18 cellular contexts compared by ENCODE assay signal in the genomic region with DNA sequence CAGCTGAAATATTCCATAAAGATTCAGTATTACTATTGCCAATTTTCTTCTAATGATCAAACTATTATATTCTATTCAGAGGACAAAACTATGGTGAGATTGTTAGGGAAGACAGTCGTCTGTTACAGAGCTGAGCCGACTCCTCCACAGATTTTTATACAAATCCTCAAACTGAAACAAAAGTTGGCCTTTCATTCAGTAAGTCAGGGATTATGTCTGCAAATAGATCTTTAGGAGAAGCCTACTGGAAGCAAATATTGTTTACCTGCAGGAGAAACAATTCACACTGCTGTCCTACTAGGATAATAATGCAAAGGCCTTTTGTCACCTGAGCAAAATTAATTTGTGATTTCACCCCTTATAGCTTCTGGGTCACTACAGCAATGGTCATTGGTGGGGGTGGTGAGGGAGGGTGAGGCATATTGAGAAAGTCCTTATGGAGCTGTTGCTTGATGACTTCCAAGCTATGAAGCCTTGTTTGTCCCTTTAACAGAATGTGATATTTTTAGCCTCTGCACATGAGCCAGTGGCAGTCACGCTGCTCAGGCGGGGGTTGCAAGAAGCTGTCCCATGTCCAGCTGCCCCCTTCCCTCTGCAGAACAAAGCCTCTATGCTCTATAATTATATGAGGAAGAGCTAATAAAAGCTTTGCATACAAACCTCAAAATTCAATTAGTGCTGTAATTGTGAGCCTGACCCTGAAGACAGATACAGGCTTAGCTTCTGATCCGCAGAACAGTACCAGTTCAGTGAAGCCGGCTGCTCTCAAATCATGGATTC.
DNase-seq lines count a peak whose midpoint lies in the region; ATAC-seq, FAIRE-seq and TF ChIP-seq lines count a peak whose summit lies in the region.
"Had no signal": no experiment of that assay in that cellular context is flagged by ENCODE, and none has a peak within 500 bp of the region (broad histone marks: within the 10 kb centered on the region; RNA-seq: fewer than 3 reads in every experiment).

No MANE protein-coding gene starts in this region.

- WGBS in heart right ventricle, 2 donors: 35 to 44% methylated on average over 6 of the region's 6 CpGs

- H3K27ac ChIP-seq in caudate nucleus (ENCODE audit: low read depth, low read length): peak overlapping the region; percentile 37
- peak overlapping the region in 9 of 10 donors; percentile 45 to 80 (median 67) for H3K27ac ChIP-seq in heart right ventricle
- H3K27ac ChIP-seq in effector memory CD4-positive, alpha-beta T cell (ENCODE audit: insufficient read depth, low read length, poor library complexity, severe bottlenecking): no peak overlapping the region
- H3K27ac ChIP-seq: ovary, stomach had no signal

- intact Hi-C loops in heart right ventricle (cut with DNase I): no loop called here
- intact Hi-C loops in posterior cingulate gyrus (cut with DNase I): no loop called here

- ATAC-seq in heart right ventricle: peak; percentile 68 to 91 (median 80)
- no peak for ATAC-seq in HG02763 (IDR thresholded peaks at IDR 0.05; ENCODE audit: unreplicated experiment)
- ATAC-seq: mucosa of descending colon had no signal

- no peaks in the 10 kb centered on the region for H3K36me3 ChIP-seq in heart right ventricle
- H3K36me3 ChIP-seq in effector memory CD4-positive, alpha-beta T cell (ENCODE audit: control insufficient read depth, insufficient read depth, low read length): no peaks in the 10 kb centered on the region
- H3K36me3 ChIP-seq: ovary, stomach had no signal

- no peak for TF ChIP-seq CTCF in D721Med (IDR thresholded peaks at IDR 0.05; ENCODE audit: insufficient read depth, missing control alignments)
- TF ChIP-seq CTCF in heart right ventricle (IDR thresholded peaks at IDR 0.05): no peak

- peak; percentile 58 for FAIRE-seq in D721Med (lab: Jason Lieb, UNC)
- FAIRE-seq: keratinocyte had no signal

- peaks cover 7 to 41% (median 27%) of the 10 kb centered on the region in 9 donors for H3K4me1 ChIP-seq in heart right ventricle
- H3K4me1 ChIP-seq in effector memory CD4-positive, alpha-beta T cell (ENCODE audit: control insufficient read depth, insufficient read depth, low read length, poor library complexity, severe bottlenecking): no peaks in the 10 kb centered on the region

- H3K27me3 ChIP-seq in heart right ventricle: no peaks in the 10 kb centered on the region
- H3K27me3 ChIP-seq in effector memory CD4-positive, alpha-beta T cell (replicated peaks; ENCODE audit: control insufficient read depth, insufficient read depth, low read length, poor library complexity, severe bottlenecking): no peaks in the 10 kb centered on the region
- H3K27me3 ChIP-seq: ovary, stomach had no signal

- H3K9me3 ChIP-seq in heart right ventricle: no peaks in the 10 kb centered on the region
- no peaks in the 10 kb centered on the region for H3K9me3 ChIP-seq in effector memory CD4-positive, alpha-beta T cell (ENCODE audit: control insufficient read depth, low read length)
- H3K9me3 ChIP-seq: mucosa of descending colon, ovary, stomach had no signal

- DNase-seq in D721Med (ENCODE audit: insufficient read length, low spot score) (no peak), caudate nucleus (lab: John Stamatoyannopoulos, UW) (peak in 39 of 61 donors; percentile 7 to 91 (median 35)), heart right ventricle (peak; percentile 36 to 49), posterior cingulate gyrus (peak in 7 of 10 donors; percentile 18 to 90 (median 57)), SKM-1 (lab: John Stamatoyannopoulos, UW; ENCODE audit: unreplicated experiment) (no peak)
- DNase-seq in effector memory CD4-positive, alpha-beta T cell: no peak
- no peak for DNase-seq in stimulated activated CD8-positive, alpha-beta memory T cell treated with anti-CD3 and anti-CD28 coated beads, Interleukin-4, amount 100 ng/mL, for 48 hours
- DNase-seq: activated CD4-positive, alpha-beta T cell treated with anti-CD3 and anti-CD28 coated beads for 1 hour; Calu3; foreskin fibroblast; GF-D8; mucosa of descending colon; ovary; SHP77; stimulated activated CD4-positive, alpha-beta T cell treated with anti-CD3 and anti-CD28 coated beads, Interleukin-12 subunit alpha, Interleukin-12 subunit beta, amount 100 ng/mL, for 4 hours; stomach had no signal

- H3K4me3 ChIP-seq in heart right ventricle: peak overlapping the region in 1 of 10 donors; percentile 9
- no peak overlapping the region for H3K4me3 ChIP-seq in effector memory CD4-positive, alpha-beta T cell (ENCODE audit: insufficient read depth, low read depth, low read length, poor library complexity, severe bottlenecking)
- H3K4me3 ChIP-seq: mucosa of descending colon, ovary, stomach had no signal

Comparison
In these comparisons a context has a peak if more than half of its experiments do, and no peak if none do; other contexts are left out.
1. DNase-seq: peak in caudate nucleus (39 of 61), heart right ventricle (2 of 2) and posterior cingulate gyrus (7 of 10); none in D721Med (single experiment), SKM-1 (single experiment), effector memory CD4-positive, alpha-beta T cell (0 of 3) and stimulated activated CD8-positive, alpha-beta memory T cell treated with anti-CD3 and anti-CD28 coated beads, Interleukin-4, amount 100 ng/mL, for 48 hours (single experiment).